In the genomic region with DNA sequence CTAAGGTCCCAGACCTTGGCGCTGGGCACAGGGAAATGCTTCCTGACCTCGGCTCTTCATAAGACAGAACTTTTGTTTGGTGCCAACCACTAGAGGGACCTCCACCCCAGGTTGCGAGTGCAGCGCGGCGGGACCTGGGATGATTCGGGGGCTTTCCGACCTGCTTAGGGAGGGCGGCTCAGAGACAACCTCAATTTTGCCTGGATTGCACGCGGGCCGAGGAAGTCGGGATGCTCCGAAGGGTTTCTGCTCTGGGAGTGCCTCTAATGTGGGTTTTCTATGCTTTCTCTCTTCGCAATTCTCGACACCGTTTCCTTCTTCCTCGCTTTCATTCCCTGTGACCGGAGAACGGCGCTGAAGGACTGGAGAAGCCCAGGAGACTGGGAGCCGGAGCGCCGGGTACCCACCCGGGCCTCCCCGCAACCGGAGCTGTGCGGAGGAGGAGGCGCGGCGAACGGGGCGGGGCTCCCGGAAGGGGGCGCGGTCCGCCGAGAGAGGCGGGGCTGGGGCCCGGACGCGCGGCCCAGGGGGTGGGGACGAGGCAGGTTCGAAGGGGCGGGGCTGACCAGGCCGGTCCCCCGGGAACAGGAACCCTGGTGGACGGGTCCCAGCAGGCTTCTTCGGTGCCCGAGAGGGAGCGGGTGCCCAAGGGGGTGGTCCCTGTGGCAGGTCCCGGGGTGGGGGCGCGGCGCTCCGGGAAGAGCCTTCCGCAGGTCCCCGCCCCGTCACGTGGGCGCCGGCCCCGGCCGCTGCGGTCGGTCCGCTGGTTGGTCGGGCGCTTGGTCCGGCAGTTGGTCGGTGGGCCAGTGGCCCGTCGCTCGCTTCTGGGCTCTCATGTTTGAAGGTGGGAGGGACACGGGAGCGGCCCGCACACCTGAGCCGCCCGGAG, we compare ENCODE assay signal across 8 cellular contexts. TPM values are rescaled to one million over a fixed set of nuclear protein-coding genes. Genes with fewer than 3 reads are reported as not detected.
DNase-seq lines count a peak whose midpoint lies in the region; TF ChIP-seq lines count a peak whose summit lies in the region.

A gene (plus strand): TSS at position 790 of the 889 bp plus-strand sequence. CDS start 35,477 bp downstream, outside the sequence.

- peak within 1 kb of the TSS; percentile 82 for H4K8ac ChIP-seq in neuronal stem cell (ENCODE audit: low read depth, low read length)

- H3K4me2 ChIP-seq in neuronal stem cell (ENCODE audit: insufficient read depth, low read length, poor library complexity, severe bottlenecking) = peak within 1 kb of the TSS; percentile 97

- H4K91ac ChIP-seq in neuronal stem cell (ENCODE audit: low read depth, low read length, poor library complexity) = no peak within 1 kb of the TSS

- peak within 1 kb of the TSS; percentile 96 for H3K18ac ChIP-seq in neuronal stem cell (ENCODE audit: low read length)

- peak within 1 kb of the TSS; percentile 98 for H3K14ac ChIP-seq in neuronal stem cell (ENCODE audit: low read length)

- H2BK120ac ChIP-seq in neuronal stem cell (ENCODE audit: low read depth, low read length) = no peak within 1 kb of the TSS

- H3K4me3 ChIP-seq in neuronal stem cell (ENCODE audit: low read length in 2 of 2) = peak within 1 kb of the TSS; percentile 61 to 88
- peak within 1 kb of the TSS; percentile 78 to 87 (median 81) for H3K4me3 ChIP-seq in subcutaneous abdominal adipose tissue (ENCODE audit: low read depth in 1 of 5, low read length in 5 of 5)

- peak within 1 kb of the TSS; percentile 84 for H2BK15ac ChIP-seq in neuronal stem cell (ENCODE audit: low read length)

- H3K79me1 ChIP-seq in neuronal stem cell (ENCODE audit: low read depth, low read length) = no peaks in the 10 kb centered on the region

- H3K27ac ChIP-seq in neuronal stem cell (replicated peaks; ENCODE audit: low read length) (peak within 1 kb of the TSS; percentile 78), subcutaneous abdominal adipose tissue (ENCODE audit: low read depth, low read length) (peak within 1 kb of the TSS; percentile 95)

- DNase-seq in DMS114 treated with DMSO at 0.1 percent for 48 hours (lab: John Stamatoyannopoulos, UW; ENCODE audit: unreplicated experiment) = peak; percentile 43
- peak; percentile 94 for DNase-seq in GM20000 (ENCODE audit: low spot score)
- DNase-seq in HS-27A (ENCODE audit: low read depth) = peak; percentile 64
- peak; percentile 77 for DNase-seq in RPMI8226
- DNase-seq in activated gamma-delta T cell treated with Interleukin-2 at 50 U/mL for 16 hours = peak; percentile 77
- DNase-seq in foreskin melanocyte = peak; percentile 72
- peak; percentile 74 for DNase-seq in neuronal stem cell (ENCODE audit: low spot score)

- H3K4ac ChIP-seq in neuronal stem cell (ENCODE audit: low read length) = peak within 1 kb of the TSS; percentile 84

- peak within 1 kb of the TSS; percentile 99 for H2AFZ ChIP-seq in neuronal stem cell (ENCODE audit: low read length)

- peaks cover 6 to 10% of the 10 kb centered on the region in 2 donors for H3K4me1 ChIP-seq in neuronal stem cell (ENCODE audit: control insufficient read depth in 2 of 2, insufficient read depth in 1 of 2, low read depth in 1 of 2, low read length in 2 of 2)
- H3K4me1 ChIP-seq in subcutaneous abdominal adipose tissue (ENCODE audit: control insufficient read depth in 5 of 5, insufficient read depth in 5 of 5, low read length in 5 of 5) = peaks cover 11 to 52% (median 36%) of the 10 kb centered on the region in 5 donors

- no CpG with 5 or more reads among the region's 80 CpGs for WGBS in neuronal stem cell (ENCODE audit: extremely low coverage in 2 of 2, insufficient read length in 2 of 2, insufficient replicate concordance in 1 of 2), 2 donors

- peak; percentile 69 for TF ChIP-seq CTCF in GM20000 (IDR thresholded peaks at IDR 0.05; ENCODE audit: extremely low read depth, missing control alignments)

- H3K36me3 ChIP-seq in neuronal stem cell (replicated peaks in 1 of 2; ENCODE audit: control insufficient read depth in 2 of 2, insufficient read depth in 2 of 2, low read length in 2 of 2) = no peaks in the 10 kb centered on the region
- peaks cover 0 to 4% (median 0%) of the 10 kb centered on the region in 5 donors for H3K36me3 ChIP-seq in subcutaneous abdominal adipose tissue (ENCODE audit: control insufficient read depth in 5 of 5, insufficient read depth in 5 of 5, low read length in 5 of 5)

- peak within 1 kb of the TSS; percentile 10 for H2BK12ac ChIP-seq in neuronal stem cell (ENCODE audit: low read length)

- peak within 1 kb of the TSS; percentile 85 for H2BK5ac ChIP-seq in neuronal stem cell (ENCODE audit: low read length)

- no peak within 1 kb of the TSS for H2AK5ac ChIP-seq in neuronal stem cell (ENCODE audit: low read depth, low read length)

- H3K27me3 ChIP-seq in neuronal stem cell (ENCODE audit: control insufficient read depth in 3 of 3, insufficient read depth in 3 of 3, low read depth in 1 of 3, low read length in 3 of 3) (peaks cover 0 to 61% (median 13%) of the 10 kb centered on the region in 3 experiments), subcutaneous abdominal adipose tissue (ENCODE audit: control insufficient read depth in 5 of 5, insufficient read depth in 4 of 5, low read length in 5 of 5) (no peaks in the 10 kb centered on the region)

- H3K9me3 ChIP-seq in neuronal stem cell (replicated peaks in 1 of 2; ENCODE audit: control insufficient read depth in 2 of 2, insufficient read depth in 1 of 2, low read depth in 1 of 2, low read length in 2 of 2) (no peaks in the 10 kb centered on the region), subcutaneous abdominal adipose tissue (ENCODE audit: control insufficient read depth in 5 of 5, low read length in 5 of 5) (no peaks in the 10 kb centered on the region)

- peak within 1 kb of the TSS; percentile 91 for H3K9ac ChIP-seq in neuronal stem cell (ENCODE audit: low read depth, low read length, poor library complexity)
- H3K9ac ChIP-seq in subcutaneous abdominal adipose tissue (ENCODE audit: low read length in 5 of 5) = peak within 1 kb of the TSS; percentile 63 to 91 (median 77)

- H3K23ac ChIP-seq in neuronal stem cell (ENCODE audit: low read depth, low read length, poor library complexity) = peak within 1 kb of the TSS; percentile 85

RNA-seq across cellular contexts. Expression of the gene that starts here (rescaled TPM):
- polyA plus RNA-seq in neuronal stem cell (2013, experiment 1 of 2) = 1.7 TPM
- polyA plus RNA-seq in neuronal stem cell (2013, experiment 2 of 2) = 2.3 TPM

Comparison
In these comparisons a context has a peak if more than half of its experiments do, and no peak if none do; other contexts are left out.
1. Peak in every context shown above with its lines: DNase-seq, H3K4me3 ChIP-seq and H3K27ac ChIP-seq.
2. DNase-seq: peak in every context shown above with its lines; median percentile 94 in GM20000; 77 in RPMI8226; 77 in activated gamma-delta T cell treated with Interleukin-2 at 50 U/mL for 16 hours; 74 in neuronal stem cell; 72 in foreskin melanocyte; 64 in HS-27A; 43 in DMS114 treated with DMSO at 0.1 percent for 48 hours.